ENCODE assay signal across 18 cellular contexts in the genomic region with DNA sequence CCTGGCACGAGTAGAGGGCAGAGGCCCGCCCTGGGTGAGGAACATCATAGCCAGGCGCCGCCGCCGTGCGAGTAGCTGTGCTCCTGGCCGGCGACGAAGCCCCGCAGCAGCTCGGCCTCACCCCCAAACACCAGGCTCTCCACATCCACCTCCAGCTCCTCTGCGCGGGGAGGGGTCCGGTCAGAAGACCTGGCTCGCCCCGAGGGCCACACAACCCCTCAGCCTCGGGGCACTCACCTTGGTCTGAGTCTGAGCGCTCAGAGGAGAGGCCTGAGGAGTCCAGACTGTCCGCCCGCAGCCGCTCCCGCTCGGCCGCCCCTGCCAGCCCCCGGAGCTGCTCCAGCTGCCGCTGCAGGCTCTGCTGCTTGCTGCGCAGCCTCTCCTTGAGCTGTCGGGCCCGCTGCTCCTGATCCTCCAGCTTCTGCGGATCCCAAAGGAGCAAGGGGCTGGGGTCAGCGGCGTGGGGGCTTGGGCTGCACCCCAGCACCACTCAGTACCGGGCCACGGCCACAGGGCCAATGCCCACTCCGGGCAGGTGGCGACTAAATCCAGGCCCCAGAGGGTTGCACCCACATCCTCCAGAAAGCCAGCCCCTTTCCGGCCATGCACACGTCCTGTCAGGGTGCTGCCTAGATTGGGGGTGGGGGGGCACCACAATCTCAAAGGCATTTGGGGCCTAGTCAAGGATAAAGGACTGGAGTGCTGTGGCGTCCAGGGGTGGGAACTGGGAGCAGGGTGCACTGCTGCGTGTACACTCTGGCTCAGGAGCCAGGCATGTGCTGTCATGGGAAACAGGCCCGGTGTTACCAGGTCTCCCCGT. TPM values are rescaled to one million over a fixed set of nuclear protein-coding genes. Genes with fewer than 3 reads are reported as not detected.
DNase-seq lines count a peak whose midpoint lies in the region; TF ChIP-seq lines count a peak whose summit lies in the region.
"Had no signal": no experiment of that assay in that cellular context is flagged by ENCODE, and none has a peak within 500 bp of the region (broad histone marks: within the 10 kb centered on the region; RNA-seq: fewer than 3 reads in every experiment).

No MANE protein-coding gene starts in this region.

- peaks cover 5 to 64% (median 26%) of the 10 kb centered on the region in 11 experiments; a peak in 17 of 22 replicates for H4K20me1 ChIP-seq in BLaER1 treated with 17β-estradiol and CSF1 and Interleukin-3, amounts not matched to agents 10 nM and 100 nM

- peak overlapping the region; percentile 96 to 100 (median 99) for H3K4me2 ChIP-seq in BLaER1 treated with 17β-estradiol and CSF1 and Interleukin-3, amounts not matched to agents 10 nM and 100 nM

- no peak for TF ChIP-seq CTCF in colonic mucosa (IDR thresholded peaks at IDR 0.05)

- no peaks in the 10 kb centered on the region for H3K9me3 ChIP-seq in BLaER1 treated with 17β-estradiol and CSF1 and Interleukin-3, amounts not matched to agents 10 nM and 100 nM (replicated peaks in 1 of 11)
- H3K9me3 ChIP-seq in colonic mucosa, result no peaks in the 10 kb centered on the region
- H3K9me3 ChIP-seq: ascending aorta had no signal

- H3K27ac ChIP-seq in BLaER1 treated with 17β-estradiol and CSF1 and Interleukin-3, amounts not matched to agents 10 nM and 100 nM, result peak overlapping the region; percentile 92 to 100 (median 98)
- H3K27ac ChIP-seq in colonic mucosa, result peak overlapping the region; percentile 22
- H3K27ac ChIP-seq: ascending aorta, epithelial cell of prostate had no signal

- peak overlapping the region; percentile 89 to 98 (median 96) for H3K9ac ChIP-seq in BLaER1 treated with 17β-estradiol and CSF1 and Interleukin-3, amounts not matched to agents 10 nM and 100 nM
- H3K9ac ChIP-seq in colonic mucosa (ENCODE audit: low read depth in 2 of 2, low read length in 2 of 2), result no peak overlapping the region

- H3K4me3 ChIP-seq in BLaER1 treated with 17β-estradiol and CSF1 and Interleukin-3, amounts not matched to agents 10 nM and 100 nM, result peak overlapping the region; percentile 77 to 97 (median 92)
- H3K4me3 ChIP-seq in colonic mucosa, result no peak overlapping the region
- H3K4me3 ChIP-seq: ascending aorta, lung had no signal

- H3K27me3 ChIP-seq in BLaER1 treated with 17β-estradiol and CSF1 and Interleukin-3, amounts not matched to agents 10 nM and 100 nM, result no peaks in the 10 kb centered on the region
- no peaks in the 10 kb centered on the region for H3K27me3 ChIP-seq in colonic mucosa
- H3K27me3 ChIP-seq: ascending aorta had no signal

- DNase-seq in MV-4-11 (lab: John Stamatoyannopoulos, UW) (peak; percentile 29), colonic mucosa (no peak), posterior vena cava (ENCODE audit: low spot score) (peak; percentile 80), DMS 273 treated with DMSO at 0.1 percent for 48 hours (lab: John Stamatoyannopoulos, UW) (no peak), NCI-H2029 treated with DMSO at 0.1 percent for 48 hours (lab: John Stamatoyannopoulos, UW) (no peak)
- no peak for DNase-seq in stimulated activated naive CD4-positive, alpha-beta T cell treated with Interleukin-2 at 50 U/mL for 16 hours (lab: John Stamatoyannopoulos, UW)
- no peak for DNase-seq in activated CD4-positive, CD25-positive, alpha-beta regulatory T cell treated with anti-CD3 and anti-CD28 coated beads, Interleukin-2, amount 50 U/mL, for 72 hours
- DNase-seq: activated gamma-delta T cell; GDM1; naive thymus-derived CD8-positive, alpha-beta T cell; NCI-H146; SHP77; stimulated activated CD4-positive, alpha-beta T cell treated with anti-CD3 and anti-CD28 coated beads, Interleukin-15, amount 100 ng/mL, for 24 hours; T-helper 2 cell had no signal

- intact Hi-C loops in colonic mucosa (cut with DNase I) (no loop called here), posterior vena cava (cut with DNase I) (no loop called here)

- peaks cover 60 to 76% (median 68%) of the 10 kb centered on the region in 10 experiments for H3K4me1 ChIP-seq in BLaER1 treated with 17β-estradiol and CSF1 and Interleukin-3, amounts not matched to agents 10 nM and 100 nM
- H3K4me1 ChIP-seq in colonic mucosa, result peaks cover 37% of the 10 kb centered on the region

- H3K36me3 ChIP-seq in BLaER1 treated with 17β-estradiol and CSF1 and Interleukin-3, amounts not matched to agents 10 nM and 100 nM, result peaks cover 18 to 55% (median 38%) of the 10 kb centered on the region in 11 experiments
- H3K36me3 ChIP-seq in colonic mucosa, result peaks cover 6% of the 10 kb centered on the region

RNA-seq across cellular contexts. Expression of gene MXD3, which starts 3.9 kb away (rescaled TPM):
- total RNA-seq in colonic mucosa (10 to 100 TPM in 1 of 2 donors, 1 to 10 TPM in 1; 9.3 to 36.4 TPM), posterior vena cava (1 to 10 TPM; 5.4 to 6.1 TPM)

RNA-seq across cellular contexts. Expression of gene PRELID1, which starts 4.2 kb away (rescaled TPM):
- total RNA-seq in colonic mucosa, result 100 to 1,000 TPM; 245 to 396 TPM
- total RNA-seq in posterior vena cava, result 10 to 100 TPM; 81.8 to 91.9 TPM

RNA-seq across cellular contexts. Expression of gene RAB24, which starts 4.2 kb away (rescaled TPM):
- total RNA-seq in colonic mucosa (10 to 100 TPM; 32.9 to 39.5 TPM), posterior vena cava (10 to 100 TPM; 17.4 to 18.6 TPM)

RNA-seq across cellular contexts. Expression of gene LMAN2, which starts 43.7 kb away (rescaled TPM):
- total RNA-seq in colonic mucosa (100 to 1,000 TPM; 137 to 185 TPM), posterior vena cava (10 to 100 TPM; 72.4 to 95.7 TPM)

RNA-seq across cellular contexts. Expression of gene RGS14, which starts 50.0 kb away (rescaled TPM):
- total RNA-seq in colonic mucosa, result 10 to 100 TPM in 1 of 2 donors, 1 to 10 TPM in 1; 9.1 to 10.1 TPM
- total RNA-seq in posterior vena cava, result 10 to 100 TPM; 11.3 to 13.4 TPM

Comparison
In these comparisons a context has a peak if more than half of its experiments do, and no peak if none do; other contexts are left out.
1. H3K9ac ChIP-seq: peak in BLaER1 treated with 17β-estradiol and CSF1 and Interleukin-3, amounts not matched to agents 10 nM and 100 nM (11 of 11); none in colonic mucosa (0 of 2).
2. DNase-seq: peak in MV-4-11 (single experiment) and posterior vena cava (single experiment); none in colonic mucosa (single experiment), stimulated activated naive CD4-positive, alpha-beta T cell treated with Interleukin-2 at 50 U/mL for 16 hours (single experiment), activated CD4-positive, CD25-positive, alpha-beta regulatory T cell treated with anti-CD3 and anti-CD28 coated beads, Interleukin-2, amount 50 U/mL, for 72 hours (single experiment), DMS 273 treated with DMSO at 0.1 percent for 48 hours (single experiment) and NCI-H2029 treated with DMSO at 0.1 percent for 48 hours (single experiment).